Comparison of ENCODE assay signal across 2 cellular contexts in the genomic region with DNA sequence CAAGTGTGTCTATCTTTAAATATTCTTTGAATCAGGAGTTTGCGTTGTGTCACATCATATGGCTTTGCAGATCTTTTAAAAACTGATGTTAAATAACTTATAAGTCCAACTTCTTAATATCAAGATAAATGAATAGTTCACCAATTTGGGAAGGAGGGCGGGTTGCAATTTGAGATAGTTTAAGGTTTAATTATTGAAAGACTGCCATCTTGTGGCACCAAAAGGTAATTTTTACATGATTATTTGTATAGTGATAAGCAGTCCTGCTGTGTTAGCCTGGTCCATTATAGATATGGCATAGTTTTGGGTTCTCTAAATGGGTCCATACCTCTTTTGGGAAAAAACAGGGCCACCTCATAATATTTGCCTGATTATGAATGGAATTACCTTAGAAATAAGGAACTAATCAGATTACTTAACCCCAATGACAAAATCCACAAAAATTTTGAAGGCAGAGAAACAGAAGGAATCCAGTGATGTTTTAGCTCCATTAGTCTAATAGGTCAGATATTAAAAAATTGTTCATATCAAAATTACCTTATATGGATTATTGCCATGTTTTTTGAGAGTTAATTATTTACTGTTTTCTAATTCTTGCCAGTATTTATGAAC.
TF ChIP-seq lines count a peak whose summit lies in the region.

No MANE protein-coding gene starts in this region.

TF ChIP-seq in IMR-90, 13 proteins besides CTCF, POLR2A, EP300 and RAD21:
- TF ChIP-seq, protein P1, sequence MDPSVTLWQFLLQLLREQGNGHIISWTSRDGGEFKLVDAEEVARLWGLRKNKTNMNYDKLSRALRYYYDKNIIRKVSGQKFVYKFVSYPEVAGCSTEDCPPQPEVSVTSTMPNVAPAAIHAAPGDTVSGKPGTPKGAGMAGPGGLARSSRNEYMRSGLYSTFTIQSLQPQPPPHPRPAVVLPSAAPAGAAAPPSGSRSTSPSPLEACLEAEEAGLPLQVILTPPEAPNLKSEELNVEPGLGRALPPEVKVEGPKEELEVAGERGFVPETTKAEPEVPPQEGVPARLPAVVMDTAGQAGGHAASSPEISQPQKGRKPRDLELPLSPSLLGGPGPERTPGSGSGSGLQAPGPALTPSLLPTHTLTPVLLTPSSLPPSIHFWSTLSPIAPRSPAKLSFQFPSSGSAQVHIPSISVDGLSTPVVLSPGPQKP (IDR thresholded peaks at IDR 0.05; ENCODE audit: borderline replicate concordance, low read depth, low read length) = no peak
- TF ChIP-seq MAFK (IDR thresholded peaks at IDR 0.05; ENCODE audit: low read depth, low read length) (no peak), SMC3 (IDR thresholded peaks at IDR 0.05; ENCODE audit: low read depth, low read length) (peak; percentile 49), MAZ (IDR thresholded peaks at IDR 0.05; ENCODE audit: borderline replicate concordance, low read depth, low read length) (no peak)

TF ChIP-seq in H1, 55 proteins besides CTCF, POLR2A, EP300 and RAD21 (continued from another document):
- TF ChIP-seq SIX5 (IDR thresholded peaks at IDR 0.05; ENCODE audit: low read depth, low read length) (no peak), JUND (IDR thresholded peaks at IDR 0.05; ENCODE audit: low read length) (no peak), FOSL1 (IDR thresholded peaks at IDR 0.05; ENCODE audit: insufficient read depth, low read depth, low read length) (no peak), SIN3A (conservative IDR thresholded peaks at IDR 0.05 in 1 of 2, IDR thresholded peaks at IDR 0.05 in 1 of 2; ENCODE audit: low read depth in 1 of 2, low read length in 2 of 2) (no peak), RFX5 (IDR thresholded peaks at IDR 0.05; ENCODE audit: borderline replicate concordance, low read depth, low read length) (no peak), SAP30 (IDR thresholded peaks at IDR 0.05; ENCODE audit: insufficient read depth, insufficient replicate concordance, low read length) (no peak), TEAD4 (IDR thresholded peaks at IDR 0.05; ENCODE audit: low read depth, low read length) (no peak), CHD2 (IDR thresholded peaks at IDR 0.05; ENCODE audit: low read length) (no peak), CHD7 (IDR thresholded peaks at IDR 0.05; ENCODE audit: insufficient replicate concordance, low read length) (no peak), BCL11A (IDR thresholded peaks at IDR 0.05; ENCODE audit: low read depth in 2 of 2, low read length in 2 of 2) (no peak), JUN (IDR thresholded peaks at IDR 0.05; ENCODE audit: low read depth, low read length) (no peak), BRCA1 (IDR thresholded peaks at IDR 0.05; ENCODE audit: low read depth, low read length) (no peak), ASH2L (IDR thresholded peaks at IDR 0.05; ENCODE audit: low read length) (no peak), CBX5 (IDR thresholded peaks at IDR 0.05; ENCODE audit: low read depth, low read length) (no peak), ZNF274 (IDR thresholded peaks at IDR 0.05; ENCODE audit: borderline replicate concordance, extremely low read depth, low read length) (no peak), NANOG (IDR thresholded peaks at IDR 0.05; ENCODE audit: insufficient read depth, low read depth, low read length, poor library complexity, severe bottlenecking) (no peak), SIRT6 (IDR thresholded peaks at IDR 0.05; ENCODE audit: low read length) (no peak)
- TF ChIP-seq, protein P2, sequence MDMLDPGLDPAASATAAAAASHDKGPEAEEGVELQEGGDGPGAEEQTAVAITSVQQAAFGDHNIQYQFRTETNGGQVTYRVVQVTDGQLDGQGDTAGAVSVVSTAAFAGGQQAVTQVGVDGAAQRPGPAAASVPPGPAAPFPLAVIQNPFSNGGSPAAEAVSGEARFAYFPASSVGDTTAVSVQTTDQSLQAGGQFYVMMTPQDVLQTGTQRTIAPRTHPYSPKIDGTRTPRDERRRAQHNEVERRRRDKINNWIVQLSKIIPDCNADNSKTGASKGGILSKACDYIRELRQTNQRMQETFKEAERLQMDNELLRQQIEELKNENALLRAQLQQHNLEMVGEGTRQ (IDR thresholded peaks at IDR 0.05; ENCODE audit: low read length) = no peak
